Comparison of ENCODE assay signal across 4 cellular contexts in genomic region chrX:155999751-156000150, GRCh38. TPM values are rescaled to one million over a fixed set of nuclear protein-coding genes. Genes with fewer than 3 reads are reported as not detected.
"Had no signal": no experiment of that assay in that cellular context is flagged by ENCODE, and none has a peak within 500 bp of the region (broad histone marks: within the 10 kb centered on the region; RNA-seq: fewer than 3 reads in every experiment).

No MANE protein-coding gene starts in this region.

RNA-seq across cellular contexts. Expression of gene IL9R, which starts 2.3 kb away (rescaled TPM):
- total RNA-seq: cardiac muscle cell, frontal cortex, vagina had no signal
- polyA plus RNA-seq: aorta, cardiac muscle cell had no signal
